ENCODE assay signal across 19 cellular contexts in the genomic region with DNA sequence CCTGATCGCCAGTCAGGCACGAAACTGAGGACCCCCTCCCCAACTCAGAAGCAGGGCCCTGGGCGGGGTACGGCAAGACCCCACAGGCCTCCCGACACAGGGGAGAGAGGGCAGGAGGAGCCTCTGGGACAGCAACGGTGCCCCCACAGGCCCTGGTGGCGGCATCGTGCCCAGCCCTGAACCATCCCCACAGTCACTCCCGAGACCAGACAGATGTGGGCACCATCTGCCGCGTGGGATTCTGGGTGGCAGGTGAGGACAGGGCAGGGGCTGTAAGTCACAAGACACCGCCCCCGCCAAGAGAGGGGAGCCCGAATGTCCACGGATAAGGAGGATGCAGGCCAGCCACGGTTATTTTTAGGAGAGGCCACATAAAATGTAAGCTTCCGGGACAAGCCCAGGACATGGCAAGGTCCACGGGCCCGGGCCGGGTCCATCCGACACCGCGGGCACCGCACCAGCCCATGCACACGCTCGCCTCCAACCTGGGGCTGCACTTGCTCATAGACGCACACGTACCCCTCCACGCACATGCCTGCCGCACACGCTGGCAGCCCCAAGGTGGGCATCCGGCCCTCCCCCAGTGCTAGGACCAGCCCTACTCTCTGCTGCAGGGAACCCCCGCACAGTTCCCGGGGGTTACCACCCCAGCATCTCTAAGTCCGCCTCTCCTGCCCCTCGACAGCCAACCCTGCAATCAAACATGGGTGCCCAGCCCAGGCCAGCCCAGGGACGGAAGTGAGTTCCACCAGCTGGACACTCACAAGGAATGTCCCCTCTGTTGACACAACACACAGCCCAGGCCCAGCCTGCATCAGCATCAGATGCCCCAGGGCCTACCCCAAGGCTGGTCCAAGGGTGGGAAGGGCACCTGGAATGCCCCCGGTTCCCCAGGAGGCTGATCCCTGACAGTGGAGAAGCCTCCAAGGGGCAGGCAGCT. TPM values are rescaled to one million over a fixed set of nuclear protein-coding genes. Genes with fewer than 3 reads are reported as not detected.
A peak's percentile ranks its signal among the peaks of the same experiment; 100 is the strongest.
DNase-seq lines count a peak whose midpoint lies in the region; ATAC-seq and TF ChIP-seq lines count a peak whose summit lies in the region.
"Had no signal": no experiment of that assay in that cellular context is flagged by ENCODE, and none has a peak within 500 bp of the region (broad histone marks: within the 10 kb centered on the region; RNA-seq: fewer than 3 reads in every experiment).

No MANE protein-coding gene starts in this region.

- DNase-seq in NCI-H510A (lab: John Stamatoyannopoulos, UW), result no peak
- no peak for DNase-seq in stimulated activated CD4-positive, alpha-beta T cell treated with anti-CD3 and anti-CD28 coated beads, Interleukin-12 subunit alpha, Interleukin-12 subunit beta, amount 100 ng/mL, for 4 hours
- DNase-seq in T-helper 2 cell treated with Interferon-gamma antibody and Interleukin-4, amounts not matched to agents 5 μg/mL and 100 μg/mL, for 36 hours (ENCODE audit: low spot score), result no peak
- DNase-seq: Caco-2; CD4-positive, alpha-beta T cell; DMS 273 treated with DMSO at 0.1 percent for 48 hours; DMS79 treated with DMSO at 0.1 percent for 48 hours; IMR-90; NCI-H1105; NCI-H146; NCI-H2029; NCI-H226; NCI-H524 treated with DMSO at 0.1 percent for 48 hours; SHP77 had no signal

- H3K36me3 Mint-ChIP-seq in dendritic cell treated with granulocyte-macrophage colony-stimulating factor and Interleukin-4, amounts not matched to agents 40 ng/mL and 50 ng/mL, for 4 days (ENCODE audit: low read depth), result peaks cover 7% of the 10 kb centered on the region
- no peaks in the 10 kb centered on the region for H3K36me3 Mint-ChIP-seq in T-helper 2 cell treated with Interferon-gamma antibody and Interleukin-4, amounts not matched to agents 5 μg/mL and 100 μg/mL, for 36 hours (ENCODE audit: low read depth)

- intact Hi-C loops in dendritic cell treated with granulocyte-macrophage colony-stimulating factor and Interleukin-4, amounts not matched to agents 40 ng/mL and 50 ng/mL, for 4 days (cut with micrococcal nuclease), result no loop called here

- peaks cover 66% of the 10 kb centered on the region for H3K4me1 Mint-ChIP-seq in dendritic cell treated with granulocyte-macrophage colony-stimulating factor and Interleukin-4, amounts not matched to agents 40 ng/mL and 50 ng/mL, for 4 days (ENCODE audit: low read depth)
- no peaks in the 10 kb centered on the region for H3K4me1 Mint-ChIP-seq in T-helper 2 cell treated with Interferon-gamma antibody and Interleukin-4, amounts not matched to agents 5 μg/mL and 100 μg/mL, for 36 hours (ENCODE audit: low read depth)

- no peak overlapping the region for H3K4me3 ChIP-seq in neutrophil (ENCODE audit: low read depth in 1 of 2, low read length in 1 of 2)

- H3K27me3 ChIP-seq in neutrophil, result no peaks in the 10 kb centered on the region

- H3K36me3 ChIP-seq in neutrophil, result peaks cover 14% of the 10 kb centered on the region

- no peaks in the 10 kb centered on the region for H3K9me3 ChIP-seq in neutrophil
- H3K9me3 ChIP-seq: Caco-2 had no signal

- H3K4me3 Mint-ChIP-seq in dendritic cell treated with granulocyte-macrophage colony-stimulating factor and Interleukin-4, amounts not matched to agents 40 ng/mL and 50 ng/mL, for 4 days, result no peak overlapping the region
- H3K4me3 Mint-ChIP-seq in T-helper 2 cell treated with Interferon-gamma antibody and Interleukin-4, amounts not matched to agents 5 μg/mL and 100 μg/mL, for 36 hours, result no peak overlapping the region
- H3K4me3 Mint-ChIP-seq: CD4-positive, alpha-beta T cell had no signal

- H3K27ac Mint-ChIP-seq in dendritic cell treated with granulocyte-macrophage colony-stimulating factor and Interleukin-4, amounts not matched to agents 40 ng/mL and 50 ng/mL, for 4 days, result peak overlapping the region; percentile 41
- H3K27ac Mint-ChIP-seq in T-helper 2 cell treated with Interferon-gamma antibody and Interleukin-4, amounts not matched to agents 5 μg/mL and 100 μg/mL, for 36 hours, result no peak overlapping the region
- H3K27ac Mint-ChIP-seq: CD4-positive, alpha-beta T cell had no signal

- peaks cover 11% of the 10 kb centered on the region for H3K27me3 Mint-ChIP-seq in dendritic cell treated with granulocyte-macrophage colony-stimulating factor and Interleukin-4, amounts not matched to agents 40 ng/mL and 50 ng/mL, for 4 days
- peaks cover 2% of the 10 kb centered on the region for H3K27me3 Mint-ChIP-seq in T-helper 2 cell treated with Interferon-gamma antibody and Interleukin-4, amounts not matched to agents 5 μg/mL and 100 μg/mL, for 36 hours (ENCODE audit: low read depth)

- ATAC-seq in esophagus mucosa, result peak; percentile 6
- no peak for ATAC-seq in GM18505 (IDR thresholded peaks at IDR 0.05; ENCODE audit: unreplicated experiment)

- peak overlapping the region; percentile 96 for H3K27ac ChIP-seq in neutrophil

- TF ChIP-seq POLR2A in GM18505 (IDR thresholded peaks at IDR 0.05; ENCODE audit: borderline replicate concordance, extremely low read depth, insufficient read depth, insufficient read length), result no peak

- TF ChIP-seq CTCF in neutrophil (IDR thresholded peaks at IDR 0.05), result no peak

- peaks cover 55 to 75% of the 10 kb centered on the region in 2 experiments for H3K4me1 ChIP-seq in neutrophil (ENCODE audit: control insufficient read depth in 1 of 2, insufficient read depth in 1 of 2, low read depth in 1 of 2, low read length in 1 of 2)
- H3K4me1 ChIP-seq: Caco-2 had no signal

- H3K9me3 Mint-ChIP-seq in dendritic cell treated with granulocyte-macrophage colony-stimulating factor and Interleukin-4, amounts not matched to agents 40 ng/mL and 50 ng/mL, for 4 days, result peaks cover 6% of the 10 kb centered on the region
- H3K9me3 Mint-ChIP-seq in T-helper 2 cell treated with Interferon-gamma antibody and Interleukin-4, amounts not matched to agents 5 μg/mL and 100 μg/mL, for 36 hours, result no peaks in the 10 kb centered on the region
- H3K9me3 Mint-ChIP-seq: CD4-positive, alpha-beta T cell had no signal

RNA-seq across cellular contexts. Expression of a gene that starts 8.2 kb away (rescaled TPM):
- total RNA-seq in esophagus mucosa, result not detected
- total RNA-seq: Caco-2; CD4-positive, alpha-beta T cell; H4; IMR-90 had no signal

RNA-seq across cellular contexts. Expression of a gene that starts 8.9 kb away (rescaled TPM):
- 0.56 TPM for total RNA-seq in esophagus mucosa
